Comparison of ENCODE assay signal across 25 cellular contexts in the genomic region with DNA sequence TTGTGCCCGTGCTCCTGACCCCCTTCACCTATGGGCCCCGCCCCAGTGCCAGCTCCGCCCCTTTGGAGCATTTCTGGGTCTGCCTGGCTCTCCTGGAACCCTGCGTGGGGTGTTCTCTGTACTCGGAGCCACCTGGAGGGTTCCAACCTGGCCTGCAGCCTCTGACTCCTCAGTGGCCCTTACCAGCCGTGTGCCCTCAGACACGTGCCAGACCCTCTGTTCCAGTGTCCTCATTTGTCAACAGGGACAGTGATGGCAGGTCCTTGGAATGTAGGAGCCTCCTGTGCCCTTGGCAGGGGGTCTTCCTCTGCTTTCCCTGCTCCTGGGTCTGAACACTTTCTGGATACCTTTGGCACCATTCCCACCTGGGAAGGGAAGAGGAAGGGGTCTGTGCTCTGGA.
DNase-seq lines count a peak whose midpoint lies in the region; ATAC-seq, FAIRE-seq and TF ChIP-seq lines count a peak whose summit lies in the region.
"Had no signal": no experiment of that assay in that cellular context is flagged by ENCODE, and none has a peak within 500 bp of the region (broad histone marks: within the 10 kb centered on the region; RNA-seq: fewer than 3 reads in every experiment).

No MANE protein-coding gene starts in this region.

- no peak overlapping the region for H3K4me3 Mint-ChIP-seq in endodermal cell
- H3K4me3 Mint-ChIP-seq in neural progenitor cell, result no peak overlapping the region
- H3K4me3 Mint-ChIP-seq: HFFc6 had no signal

- H3K9ac ChIP-seq in endodermal cell (ENCODE audit: extremely low read depth, low read length, poor library complexity, severe bottlenecking) (no peak overlapping the region), neural progenitor cell (no peak overlapping the region)

- WGBS in endodermal cell (ENCODE audit: insufficient coverage in 1 of 2, insufficient read length in 1 of 2), 2 experiments, result 66 to 77% methylated on average over 5 to 7 of the region's 7 CpGs
- 51 to 55% methylated on average over 7 of the region's 7 CpGs for WGBS in pancreas, 2 donors

- peaks cover 5% of the 10 kb centered on the region for H3K4me1 Mint-ChIP-seq in endodermal cell
- H3K4me1 Mint-ChIP-seq in neural progenitor cell, result peaks cover 16% of the 10 kb centered on the region

- no peak for FAIRE-seq in pancreas (lab: Jason Lieb, UNC)
- FAIRE-seq: A204.1, G401.6, GM12891, HTR-8/SVneo, K562 had no signal

- intact Hi-C loops in pancreas (cut with DNase I), result no loop called here

- H3K27ac Mint-ChIP-seq in endodermal cell, result no peak overlapping the region
- H3K27ac Mint-ChIP-seq in neural progenitor cell, result peak overlapping the region; percentile 25
- H3K27ac Mint-ChIP-seq: CD4-positive, CD25-positive, alpha-beta regulatory T cell; HFFc6 had no signal

- no peaks in the 10 kb centered on the region for H3K79me2 ChIP-seq in neural progenitor cell (ENCODE audit: low read depth)

- no peak overlapping the region for H3K4me2 ChIP-seq in neural progenitor cell

- peaks cover 10% of the 10 kb centered on the region for H3F3A ChIP-seq in neural progenitor cell (ENCODE audit: low read depth)

- DNase-seq in endodermal cell (peak; percentile 78), neural progenitor cell (ENCODE audit: low spot score) (no peak), GM19240 (ENCODE audit: insufficient read length, low spot score) (no peak), pancreas (no peak)
- no peak for DNase-seq in activated CD4-positive, alpha-beta T cell treated with anti-CD3 and anti-CD28 coated beads, Interleukin-2, amount 50 U/mL, for 48 hours
- DNase-seq: ACHN; BE2C; C1 segment of cervical spinal cord; CD4-positive, CD25-positive, alpha-beta regulatory T cell; CD8-positive, alpha-beta memory T cell; COR-L47; DMS 273 treated with DMSO at 0.1 percent for 48 hours; DMS53; DND-41; EL; HCEC 1CT; HFFc6; IMR-90 had no signal

- H3K9me3 ChIP-seq in HEK293 (ENCODE audit: control insufficient read depth, insufficient read depth, low read depth, low read length) (no peaks in the 10 kb centered on the region), endodermal cell (ENCODE audit: control insufficient read depth, low read length) (peaks cover 10% of the 10 kb centered on the region), neural progenitor cell (ENCODE audit: low read depth) (no peaks in the 10 kb centered on the region), pancreas (no peaks in the 10 kb centered on the region)
- H3K9me3 ChIP-seq: BE2C had no signal

- ATAC-seq in HG02571 (IDR thresholded peaks at IDR 0.05; ENCODE audit: unreplicated experiment) (no peak), pancreas (no peak)
- ATAC-seq: K562 had no signal

- H3K4me3 ChIP-seq in HEK293 (ENCODE audit: low read depth, low read length), result no peak overlapping the region
- H3K4me3 ChIP-seq in endodermal cell (ENCODE audit: low read length), result no peak overlapping the region
- no peak overlapping the region for H3K4me3 ChIP-seq in neural progenitor cell
- no peak overlapping the region for H3K4me3 ChIP-seq in pancreas
- H3K4me3 ChIP-seq: K562 had no signal

- no peak overlapping the region for H3K27ac ChIP-seq in HEK293 (ENCODE audit: extremely low read depth, low read depth, low read length)
- H3K27ac ChIP-seq in endodermal cell (ENCODE audit: low read depth, low read length), result no peak overlapping the region
- no peak overlapping the region for H3K27ac ChIP-seq in neural progenitor cell
- H3K27ac ChIP-seq in pancreas, result no peak overlapping the region

- POLR2A ChIA-PET in HEK293 (lab: Yijun Ruan, JAX), result no interaction called here

- no peaks in the 10 kb centered on the region for H3K36me3 ChIP-seq in HEK293 (ENCODE audit: control insufficient read depth in 2 of 2, insufficient read depth in 1 of 2, low read length in 2 of 2)
- H3K36me3 ChIP-seq in endodermal cell (ENCODE audit: control insufficient read depth, insufficient read depth, low read length), result no peaks in the 10 kb centered on the region
- H3K36me3 ChIP-seq in neural progenitor cell, result no peaks in the 10 kb centered on the region
- H3K36me3 ChIP-seq in pancreas, result no peaks in the 10 kb centered on the region
- H3K36me3 ChIP-seq: BE2C had no signal

- peaks cover 15% of the 10 kb centered on the region for H3K9me3 Mint-ChIP-seq in endodermal cell
- H3K9me3 Mint-ChIP-seq in neural progenitor cell, result peaks cover 14% of the 10 kb centered on the region

- H3K27me3 Mint-ChIP-seq in endodermal cell (ENCODE audit: insufficient read depth), result peaks cover 32% of the 10 kb centered on the region
- H3K27me3 Mint-ChIP-seq in neural progenitor cell (ENCODE audit: insufficient read depth, low read depth), result peaks cover 29% of the 10 kb centered on the region

- peaks cover 36% of the 10 kb centered on the region for H3K27me3 ChIP-seq in endodermal cell (ENCODE audit: control insufficient read depth, insufficient read depth, low read length, poor library complexity, severe bottlenecking)
- H3K27me3 ChIP-seq in neural progenitor cell, result peaks cover 39% of the 10 kb centered on the region
- H3K27me3 ChIP-seq in pancreas, result peaks cover 0 to 14% (median 1%) of the 10 kb centered on the region in 4 donors

- peaks cover 18% of the 10 kb centered on the region for H4K20me1 ChIP-seq in neural progenitor cell (ENCODE audit: low read depth)

- TF ChIP-seq CTCF in HEK293 (tag by site-specific recombination; IDR thresholded peaks at IDR 0.05) (no peak), endodermal cell (conservative IDR thresholded peaks at IDR 0.05) (no peak), neural progenitor cell (IDR thresholded peaks at IDR 0.05) (no peak), pancreas (IDR thresholded peaks at IDR 0.05) (no peak)

- no peak overlapping the region for H2AFZ ChIP-seq in neural progenitor cell (replicated peaks)

- peaks cover 17% of the 10 kb centered on the region for H3K36me3 Mint-ChIP-seq in endodermal cell (ENCODE audit: low read depth)
- H3K36me3 Mint-ChIP-seq in neural progenitor cell, result no peaks in the 10 kb centered on the region

- CTCF ChIA-PET in HEK293 (lab: Yijun Ruan, JAX), result no interaction called here

- H3K4me1 ChIP-seq in HEK293 (ENCODE audit: control insufficient read depth, insufficient read depth, low read length) (no peaks in the 10 kb centered on the region), endodermal cell (ENCODE audit: control insufficient read depth, insufficient read depth, low read length) (no peaks in the 10 kb centered on the region), neural progenitor cell (peaks cover 11% of the 10 kb centered on the region), pancreas (no peaks in the 10 kb centered on the region)
- H3K4me1 ChIP-seq: BE2C had no signal

TF ChIP-seq in HEK293, 187 proteins besides CTCF, POLR2A, EP300 and RAD21:
- peak; percentile 49; the same call in 1 of the 2 replicates for TF ChIP-seq GLIS1 (tag by site-specific recombination; IDR thresholded peaks at IDR 0.05)
- TF ChIP-seq ZNF366 (tag by site-specific recombination; conservative IDR thresholded peaks at IDR 0.05), result no peak
TF ChIP-seq in HEK293: peak in this region for 1.
